In genomic region chr1:109980324-109981127, GRCh38 we compare ENCODE assay signal across 8 cellular contexts. TPM values are rescaled to one million over a fixed set of nuclear protein-coding genes. Genes with fewer than 3 reads are reported as not detected.
DNase-seq lines count a peak whose midpoint lies in the region; TF ChIP-seq lines count a peak whose summit lies in the region.

No MANE protein-coding gene starts in this region.

- peak overlapping the region in 2 of 4 donors; percentile 1 to 39 for H3K27ac ChIP-seq in sigmoid colon

- no peak overlapping the region for H3K4me3 ChIP-seq in sigmoid colon

- TF ChIP-seq POLR2A in sigmoid colon (IDR thresholded peaks at IDR 0.05), result no peak

- H3K27me3 ChIP-seq in sigmoid colon, result no peaks in the 10 kb centered on the region

- 20 to 58% methylated on average over 8 of the region's 8 CpGs for WGBS in sigmoid colon, 2 donors

- TF ChIP-seq EP300 in sigmoid colon (IDR thresholded peaks at IDR 0.05), result no peak

- peak; percentile 18 to 66 (median 54) for TF ChIP-seq CTCF in sigmoid colon (IDR thresholded peaks at IDR 0.05)

- intact Hi-C loops in sigmoid colon (cut with DNase I), result loop anchor here (5.0 kb wide), 3 partner anchors 68 to 338 kb away; partner anchors contain the start of gene CSF1

- DNase-seq in NCI-H510A treated with DMSO at 0.1 percent for 48 hours (lab: John Stamatoyannopoulos, UW) (peak; percentile 21), NCI-H510A (lab: John Stamatoyannopoulos, UW) (no peak), NCI-H774 (lab: John Stamatoyannopoulos, UW) (peak; percentile 16), dermis blood vessel endothelial cell (peak; percentile 62), sigmoid colon (no peak), HCEC 1CT (no peak), C1 segment of cervical spinal cord (lab: John Stamatoyannopoulos, UW) (no peak), cerebellum (ENCODE audit: low spot score) (no peak)

- H3K4me1 ChIP-seq in sigmoid colon, result peaks cover 0 to 31% (median 26%) of the 10 kb centered on the region in 4 donors

- H3K9me3 ChIP-seq in sigmoid colon, result no peaks in the 10 kb centered on the region

- no peaks in the 10 kb centered on the region for H3K36me3 ChIP-seq in sigmoid colon

RNA-seq across cellular contexts. Expression of gene AHCYL1, which starts 4.0 kb away (rescaled TPM):
- total RNA-seq in dermis blood vessel endothelial cell, result 47.1 and 62.7 TPM in 2 replicates
- total RNA-seq in sigmoid colon, result 10 to 100 TPM; 58.2 to 76.7 (median 73.4) TPM
- 10 to 100 TPM; 42.6 to 57.3 (median 49.1) TPM for polyA plus RNA-seq in sigmoid colon
- 39.6 TPM for total RNA-seq in cerebellum

RNA-seq across cellular contexts. Expression of gene STRIP1, which starts 53.9 kb away (rescaled TPM):
- total RNA-seq in dermis blood vessel endothelial cell, result 50.4 and 55.1 TPM in 2 replicates
- total RNA-seq in sigmoid colon, result 10 to 100 TPM; 32.8 to 47.8 (median 36.1) TPM
- 10 to 100 TPM in 1 of 3 donors, 1 to 10 TPM in 2; 7.9 to 24.8 (median 9.6) TPM for polyA plus RNA-seq in sigmoid colon
- total RNA-seq in cerebellum, result 112 TPM

Comparison
In these comparisons a context has a peak if more than half of its experiments do, and no peak if none do; other contexts are left out.
1. DNase-seq: peak in NCI-H510A treated with DMSO at 0.1 percent for 48 hours (single experiment), NCI-H774 (single experiment) and dermis blood vessel endothelial cell (single experiment); none in NCI-H510A (single experiment), sigmoid colon (single experiment), HCEC 1CT (single experiment), C1 segment of cervical spinal cord (0 of 14) and cerebellum (single experiment).